Comparison of ENCODE assay signal across 8 cellular contexts in the genomic region with DNA sequence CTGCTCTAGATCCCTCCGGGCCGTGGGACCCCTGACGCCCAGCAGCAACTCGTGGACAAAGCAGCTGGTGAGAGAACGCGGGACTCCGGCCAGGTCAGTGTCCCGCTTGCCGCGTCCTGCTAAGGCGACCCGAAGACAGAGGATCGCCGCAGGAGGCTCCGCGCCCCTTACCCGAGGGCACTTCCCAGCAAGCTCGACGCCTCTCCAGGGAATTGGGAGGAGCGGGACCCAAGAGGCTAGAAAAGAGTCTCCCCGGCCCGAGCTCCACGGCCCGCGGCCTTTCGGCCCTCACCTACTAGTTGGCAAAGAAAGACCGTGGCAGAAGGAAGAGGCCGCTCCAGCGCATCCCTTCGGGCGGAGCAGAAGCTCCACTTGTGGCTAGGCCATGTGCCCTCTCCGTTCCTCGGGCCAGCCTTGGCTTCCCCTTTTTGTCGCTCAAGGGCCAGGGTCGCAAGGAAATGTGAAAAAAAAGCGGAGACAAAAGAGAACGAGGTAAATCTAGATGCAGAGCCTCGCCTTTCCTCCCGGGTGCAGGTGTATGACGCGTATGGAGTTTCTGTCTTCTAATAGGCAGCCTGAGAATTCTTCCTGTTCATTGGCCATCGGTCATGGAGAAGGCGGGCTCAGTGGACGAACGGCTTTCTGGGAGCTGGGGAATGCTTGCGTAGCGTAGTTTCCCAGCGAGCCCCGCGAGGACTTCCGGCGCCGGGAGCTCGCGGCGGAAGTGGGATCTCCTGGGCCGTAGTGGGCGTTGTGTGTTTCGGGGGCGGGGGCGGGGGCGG. TPM values are rescaled to one million over a fixed set of nuclear protein-coding genes. Genes with fewer than 3 reads are reported as not detected.
A peak's percentile ranks its signal among the peaks of the same experiment; 100 is the strongest.
DNase-seq lines count a peak whose midpoint lies in the region; ATAC-seq and TF ChIP-seq lines count a peak whose summit lies in the region.

ZNF213 (plus strand) TSS at position 692 of the 782 bp plus-strand sequence. CDS start 2,252 bp downstream, outside the sequence.

- no peak for TF ChIP-seq EP300 in esophagus muscularis mucosa (IDR thresholded peaks at IDR 0.05)

- POLR2A ChIA-PET in Panc1 (lab: Charles Lee) = interaction anchor here (0.6 to 1.4 kb wide), 6 partner anchors 13 to 703 kb away, joined by 3 to 6 read pairs (median 4); no protein-coding TSS in a partner anchor

- peak; percentile 88 for TF ChIP-seq POLR2A in esophagus muscularis mucosa (IDR thresholded peaks at IDR 0.05; ENCODE audit: low read depth)

- H3K4me2 ChIP-seq in KMS-11 = peak within 1 kb of the TSS; percentile 99

- H3K4me3 ChIP-seq in KMS-11 (IDR thresholded peaks at IDR 0.05; ENCODE audit: insufficient read depth, low read depth, low read length) (no peak within 1 kb of the TSS), Panc1 (ENCODE audit: low read depth in 2 of 2, low read length in 2 of 2) (peak within 1 kb of the TSS; percentile 100), esophagus muscularis mucosa (peak within 1 kb of the TSS; percentile 75 to 85 (median 82)), muscle layer of duodenum (ENCODE audit: low read depth in 1 of 2, low read length in 2 of 2) (peak within 1 kb of the TSS; percentile 93 to 98)

- BruUV-seq in Panc1 (replicated peaks; lab: Mats Ljungman, UMichigan) = TSS peak; percentile 92

- H3K27me3 ChIP-seq in KMS-11 (ENCODE audit: insufficient read depth, low read depth) (no peaks in the 10 kb centered on the region), Panc1 (ENCODE audit: control insufficient read depth, insufficient read depth, low read length) (no peaks in the 10 kb centered on the region), esophagus muscularis mucosa (no peaks in the 10 kb centered on the region), muscle layer of duodenum (ENCODE audit: low read depth, low read length) (no peaks in the 10 kb centered on the region)

- peaks cover 21% of the 10 kb centered on the region for H3K79me2 ChIP-seq in KMS-11 (ENCODE audit: insufficient read depth, low read depth)

- in situ Hi-C loops in Panc1 (cut with HindIII; ENCODE audit: low pct_unique_long_range_greater_than_20kb, low sequenced_read_pairs) = no loop called here

- no peaks in the 10 kb centered on the region for H3K9me3 Mint-ChIP-seq in activated T-cell treated with anti-CD3 and anti-CD28 coated beads, Interleukin-2, amount 50 U/mL, for 4 hours

- H3K9ac ChIP-seq in KMS-11 = peak within 1 kb of the TSS; percentile 84

- H3K36me3 Mint-ChIP-seq in activated T-cell treated with anti-CD3 and anti-CD28 coated beads, Interleukin-2, amount 50 U/mL, for 4 hours (ENCODE audit: insufficient read depth) = peaks cover 15% of the 10 kb centered on the region

- intact Hi-C loops in Panc1 (cut with micrococcal nuclease; ENCODE audit: unreplicated experiment) (no loop called here), esophagus muscularis mucosa (cut with DNase I) (no loop called here)

- H3K4me1 ChIP-seq in KMS-11 (ENCODE audit: low read depth, poor library complexity, severe bottlenecking) (peaks cover 33% of the 10 kb centered on the region), Panc1 (ENCODE audit: control insufficient read depth, insufficient read depth, low read length) (peaks cover 7% of the 10 kb centered on the region; the same call in 1 of the 2 replicates), esophagus muscularis mucosa (peaks cover 29 to 53% (median 42%) of the 10 kb centered on the region in 4 donors), muscle layer of duodenum (ENCODE audit: control insufficient read depth in 1 of 2, insufficient read depth in 2 of 2, low read length in 2 of 2) (peaks cover 4 to 28% of the 10 kb centered on the region in 2 donors)

- no peaks in the 10 kb centered on the region for H3K27me3 Mint-ChIP-seq in activated T-cell treated with anti-CD3 and anti-CD28 coated beads, Interleukin-2, amount 50 U/mL, for 4 hours (ENCODE audit: low read depth)

- CTCF ChIA-PET in Panc1 (lab: Charles Lee) = interaction anchor here (0.6 to 1.6 kb wide), 7 partner anchors 15 to 473 kb away, joined by 3 to 11 read pairs (median 4); no protein-coding TSS in a partner anchor

- H3K27ac ChIP-seq in KMS-11 (peak within 1 kb of the TSS; percentile 83), Panc1 (ENCODE audit: low read length) (peak within 1 kb of the TSS; percentile 99), esophagus muscularis mucosa (replicated peaks in 1 of 4) (peak within 1 kb of the TSS; percentile 93 to 97 (median 95)), muscle layer of duodenum (ENCODE audit: low read length) (peak within 1 kb of the TSS; percentile 98)

- TF ChIP-seq CTCF in KMS-11 (conservative IDR thresholded peaks at IDR 0.05; ENCODE audit: low read depth, low read length) (no peak), Panc1 (IDR thresholded peaks at IDR 0.05) (no peak), esophagus muscularis mucosa (IDR thresholded peaks at IDR 0.05) (no peak)

- DNase-seq in DMS53 (lab: John Stamatoyannopoulos, UW) (peak; percentile 98), Panc1 (ENCODE audit: low read depth, low spot score) (peak; percentile 93), esophagus muscularis mucosa (ENCODE audit: extremely low spot score) (peak; percentile 99)
- peak; percentile 87 for DNase-seq in activated T-cell treated with anti-CD3 and anti-CD28 coated beads, Interleukin-2, amount 50 U/mL, for 4 hours
- DNase-seq in stimulated activated CD8-positive, alpha-beta memory T cell treated with anti-CD3 and anti-CD28 coated beads, Interleukin-7, amount 100 ng/mL, for 24 hours (ENCODE audit: low read depth) = peak; percentile 76

- peak within 1 kb of the TSS; percentile 99 for H3K4me3 Mint-ChIP-seq in activated T-cell treated with anti-CD3 and anti-CD28 coated beads, Interleukin-2, amount 50 U/mL, for 4 hours

- ATAC-seq in GM21737 (IDR thresholded peaks at IDR 0.05; ENCODE audit: unreplicated experiment) = peak; percentile 80
- peak; percentile 97 for ATAC-seq in Panc1
- peak; percentile 98 to 99 for ATAC-seq in activated T-cell treated with anti-CD3 and anti-CD28 coated beads, Interleukin-2, amount 50 U/mL, for 4 hours

- WGBS in esophagus muscularis mucosa = 0% methylated on average over 12 of the region's 62 CpGs

- H3K36me3 ChIP-seq in KMS-11 (ENCODE audit: insufficient read depth) (no peaks in the 10 kb centered on the region), Panc1 (ENCODE audit: control insufficient read depth, insufficient read depth, low read length) (peaks cover 10% of the 10 kb centered on the region), esophagus muscularis mucosa (peaks cover 3 to 42% (median 29%) of the 10 kb centered on the region in 4 donors), muscle layer of duodenum (ENCODE audit: control insufficient read depth in 1 of 2, insufficient read depth in 2 of 2, low read length in 2 of 2) (peaks cover 3 to 17% of the 10 kb centered on the region in 2 donors)

- H4K20me1 ChIP-seq in KMS-11 (ENCODE audit: insufficient read depth) = no peaks in the 10 kb centered on the region

- H2AFZ ChIP-seq in KMS-11 (ENCODE audit: low read depth) = peak within 1 kb of the TSS; percentile 80

- H3K4me1 Mint-ChIP-seq in activated T-cell treated with anti-CD3 and anti-CD28 coated beads, Interleukin-2, amount 50 U/mL, for 4 hours (ENCODE audit: low read depth) = peaks cover 23% of the 10 kb centered on the region

- H3K9me3 ChIP-seq in Panc1 (ENCODE audit: control insufficient read depth, insufficient read depth, low read depth, low read length) (no peaks in the 10 kb centered on the region), esophagus muscularis mucosa (no peaks in the 10 kb centered on the region), muscle layer of duodenum (ENCODE audit: control insufficient read depth in 1 of 2, low read length in 2 of 2) (no peaks in the 10 kb centered on the region)

RNA-seq across cellular contexts. Expression of gene ZNF213, which starts in this region (rescaled TPM):
- total RNA-seq in Panc1 (2021; ENCODE audit: unreplicated experiment) (12.3 TPM), esophagus muscularis mucosa (10 to 100 TPM in 3 of 4 donors, 1 to 10 TPM in 1; 8.4 to 18.3 (median 13.5) TPM)
- 19.1 TPM for polyA plus RNA-seq in Panc1 (2012; ENCODE audit: insufficient read length)
- 10 to 100 TPM in 1 of 3 donors, 1 to 10 TPM in 2; 9.8 to 12.0 (median 9.9) TPM for total RNA-seq in activated T-cell treated with anti-CD3 and anti-CD28 coated beads, Interleukin-2, amount 50 U/mL, for 4 hours
